8 cellular contexts compared by ENCODE assay signal in the genomic region with DNA sequence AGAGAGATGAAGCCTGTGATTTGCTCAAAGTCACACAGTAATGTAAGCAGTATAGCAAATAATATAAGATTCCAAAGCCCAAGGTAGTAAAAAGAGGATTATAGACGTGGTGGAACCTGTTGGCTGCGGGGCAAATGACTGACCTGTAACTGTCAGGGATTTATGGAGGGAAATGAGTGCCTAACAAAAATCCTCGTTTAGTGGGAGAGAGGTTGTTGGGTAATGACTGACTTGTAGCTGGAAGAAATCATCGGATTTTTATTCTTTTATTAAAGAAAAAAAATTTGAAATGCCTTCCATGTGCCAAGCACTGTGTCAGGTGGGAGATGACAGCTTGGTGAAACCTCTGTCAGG. TPM values are rescaled to one million over a fixed set of nuclear protein-coding genes. Genes with fewer than 3 reads are reported as not detected.
DNase-seq lines count a peak whose midpoint lies in the region; ATAC-seq, FAIRE-seq and TF ChIP-seq lines count a peak whose summit lies in the region.

No MANE protein-coding gene starts in this region.

- peak overlapping the region; percentile 93 for H3K4me3 Mint-ChIP-seq in Calu3 (ENCODE audit: low read depth, unreplicated experiment)

- intact Hi-C loops in Calu3 (cut with micrococcal nuclease; ENCODE audit: unreplicated experiment) (loop anchor here (1.0 kb wide), 1 partner anchor 9 kb away; no protein-coding TSS in a partner anchor), pancreas (cut with DNase I) (no loop called here)

- TF ChIP-seq POLR2A in Peyer's patch (IDR thresholded peaks at IDR 0.05) = no peak

- 9 to 10% methylated on average over 4 of the region's 4 CpGs for WGBS in esophagus, 2 donors
- WGBS in pancreas, 2 donors = 8 to 11% methylated on average over 4 of the region's 4 CpGs

- H3K4me3 ChIP-seq in Peyer's patch = peak overlapping the region; percentile 53 to 82 (median 60)
- H3K4me3 ChIP-seq in esophagus (ENCODE audit: low read depth in 1 of 2, low read length in 2 of 2) = peak overlapping the region; percentile 56 to 85
- peak overlapping the region in 3 of 4 donors; percentile 54 to 67 (median 66) for H3K4me3 ChIP-seq in pancreas

- no peaks in the 10 kb centered on the region for H3K27me3 Mint-ChIP-seq in Calu3 (ENCODE audit: unreplicated experiment)

- peaks cover 8% of the 10 kb centered on the region for H3K4me1 Mint-ChIP-seq in Calu3 (ENCODE audit: low read depth, unreplicated experiment)

- H3K4me1 ChIP-seq in Peyer's patch (peaks cover 0 to 13% (median 0%) of the 10 kb centered on the region in 4 donors), esophagus (ENCODE audit: control insufficient read depth in 2 of 2, insufficient read depth in 2 of 2, low read length in 1 of 2) (no peaks in the 10 kb centered on the region), pancreas (peaks cover 6 to 13% (median 8%) of the 10 kb centered on the region in 3 donors)

- CTCF ChIA-PET in Calu3 (lab: Charles Lee) = interaction anchor here (1.2 kb wide), 1 partner anchor 16 kb away, joined by 3 read pairs; no protein-coding TSS in a partner anchor

- BruUV-seq in Calu3 (replicated peaks; lab: Mats Ljungman, UMichigan) = TSS peak; percentile 94

- H3K9me3 Mint-ChIP-seq in Calu3 (ENCODE audit: low read depth, unreplicated experiment) = no peaks in the 10 kb centered on the region

- H3K27ac ChIP-seq in Peyer's patch = peak overlapping the region; percentile 79 to 91 (median 86)
- peak overlapping the region; percentile 93 to 95 for H3K27ac ChIP-seq in esophagus (ENCODE audit: low read depth in 2 of 2, low read length in 1 of 2)
- peak overlapping the region; percentile 56 to 92 (median 81) for H3K27ac ChIP-seq in pancreas

- DNase-seq in Calu3 (no peak), Peyer's patch (no peak), pancreas (no peak), GDM1 (lab: John Stamatoyannopoulos, UW) (no peak), HuH-7.5 (ENCODE audit: low spot score) (no peak), COLO668 (lab: John Stamatoyannopoulos, UW; ENCODE audit: unreplicated experiment) (no peak)

- peaks cover 0 to 26% (median 0%) of the 10 kb centered on the region in 3 donors for H3K36me3 ChIP-seq in Peyer's patch
- H3K36me3 ChIP-seq in esophagus (ENCODE audit: control insufficient read depth in 2 of 2, insufficient read depth in 2 of 2, low read length in 1 of 2) = peaks cover 12 to 15% of the 10 kb centered on the region in 2 donors
- peaks cover 0 to 26% (median 0%) of the 10 kb centered on the region in 3 donors for H3K36me3 ChIP-seq in pancreas

- no peaks in the 10 kb centered on the region for H3K27me3 ChIP-seq in Peyer's patch
- H3K27me3 ChIP-seq in esophagus (ENCODE audit: control insufficient read depth in 1 of 2, insufficient read depth in 2 of 2, low read length in 2 of 2) = no peaks in the 10 kb centered on the region
- H3K27me3 ChIP-seq in pancreas = peaks cover 0 to 7% (median 0%) of the 10 kb centered on the region in 4 donors

- H3K9me3 ChIP-seq in Peyer's patch = no peaks in the 10 kb centered on the region
- H3K9me3 ChIP-seq in esophagus (ENCODE audit: control insufficient read depth in 2 of 2, insufficient read depth in 1 of 2, low read depth in 1 of 2, low read length in 1 of 2) = no peaks in the 10 kb centered on the region
- no peaks in the 10 kb centered on the region for H3K9me3 ChIP-seq in pancreas

- ATAC-seq in pancreas = peak in 1 of 4 donors; percentile 1
- no peak for ATAC-seq in HG03159 (IDR thresholded peaks at IDR 0.05; ENCODE audit: unreplicated experiment)

- H3K27ac Mint-ChIP-seq in Calu3 (ENCODE audit: unreplicated experiment) = peak overlapping the region; percentile 80

- TF ChIP-seq CTCF in Calu3 (IDR thresholded peaks at IDR 0.05; ENCODE audit: unreplicated experiment) = no peak
- no peak for TF ChIP-seq CTCF in Peyer's patch (IDR thresholded peaks at IDR 0.05)
- no peak for TF ChIP-seq CTCF in pancreas (IDR thresholded peaks at IDR 0.05)

- peaks cover 25% of the 10 kb centered on the region for H3K36me3 Mint-ChIP-seq in Calu3 (ENCODE audit: insufficient read depth, unreplicated experiment)

- no peak for FAIRE-seq in pancreas (lab: Jason Lieb, UNC)

RNA-seq across cellular contexts. Expression of a gene that starts 0.6 kb away (rescaled TPM):
- total RNA-seq in Calu3 (2022) (15.2 and 18.6 TPM in 2 replicates), Peyer's patch (10 to 100 TPM in 3 of 4 donors, 1 to 10 TPM in 1; 9.1 to 16.1 (median 12.8) TPM), pancreas (1 to 10 TPM; 3.8 to 8.0 (median 6.1) TPM)
- polyA plus RNA-seq in esophagus (10 to 100 TPM in 1 of 2 donors, 1 to 10 TPM in 1; 4.4 to 11.4 TPM), pancreas (1 to 10 TPM; 3.2 to 7.4 TPM)

RNA-seq across cellular contexts. Expression of a gene that starts 7.2 kb away (rescaled TPM):
- total RNA-seq in Calu3 (2022) (0.28 TPM in 1 of 2 replicates, not detected in the other), Peyer's patch (1 to 10 TPM in 1 of 4 donors, under 1 TPM in 3; 0.35 to 2.5 (median 0.71) TPM), pancreas (under 1 TPM in 5 of 6 donors, not detected in 1; 0.12 to 0.32 (median 0.25) TPM)
- polyA plus RNA-seq in esophagus (under 1 TPM; 0.35 to 0.39 TPM), pancreas (under 1 TPM; 0.38 to 0.68 TPM)

RNA-seq across cellular contexts. Expression of a gene that starts 11.0 kb away (rescaled TPM):
- total RNA-seq in Calu3 (2022) = 85.9 and 95.3 TPM in 2 replicates
- 10 to 100 TPM; 27.2 to 69.7 (median 60.1) TPM for total RNA-seq in Peyer's patch
- 10 to 100 TPM; 57.4 to 59.7 TPM for polyA plus RNA-seq in esophagus
- 10 to 100 TPM; 24.6 to 42.3 (median 32.4) TPM for total RNA-seq in pancreas
- 10 to 100 TPM; 14.9 to 20.1 TPM for polyA plus RNA-seq in pancreas

RNA-seq across cellular contexts. Expression of a gene that starts 55.1 kb away (rescaled TPM):
- 21.2 and 24.4 TPM in 2 replicates for total RNA-seq in Calu3 (2022)
- 10 to 100 TPM in 3 of 4 donors, 1 to 10 TPM in 1; 3.0 to 26.4 (median 21.5) TPM for total RNA-seq in Peyer's patch
- 10 to 100 TPM in 1 of 2 donors, 1 to 10 TPM in 1; 6.2 to 11.9 TPM for polyA plus RNA-seq in esophagus
- total RNA-seq in pancreas = 1 to 10 TPM; 2.5 to 6.3 (median 5.6) TPM
- polyA plus RNA-seq in pancreas = 10 to 100 TPM in 1 of 2 donors, 1 to 10 TPM in 1; 5.1 to 11.5 TPM

RNA-seq across cellular contexts. Expression of a gene that starts 55.5 kb away (rescaled TPM):
- 146 and 152 TPM in 2 replicates for total RNA-seq in Calu3 (2022)
- total RNA-seq in Peyer's patch = 10 to 100 TPM; 18.2 to 86.0 (median 74.9) TPM
- 10 to 100 TPM; 37.1 to 68.9 TPM for polyA plus RNA-seq in esophagus
- 10 to 100 TPM; 19.8 to 38.8 (median 34.1) TPM for total RNA-seq in pancreas
- 10 to 100 TPM; 26.9 to 46.4 TPM for polyA plus RNA-seq in pancreas
